In genomic region chr7:92400013-92400412, GRCh38 we compare ENCODE assay signal across 25 cellular contexts.
"Had no signal": no experiment of that assay in that cellular context is flagged by ENCODE, and none has a peak within 500 bp of the region (broad histone marks: within the 10 kb centered on the region; RNA-seq: fewer than 3 reads in every experiment).

No MANE protein-coding gene starts in this region.

- H3K27me3 ChIP-seq: esophagus squamous epithelium, heart right ventricle, spleen, tibial nerve, upper lobe of left lung had no signal

- H3K4me3 ChIP-seq: coronary artery, esophagus squamous epithelium, heart right ventricle, prostate gland, skin epidermis, spleen, thoracic aorta, tibial nerve, upper lobe of left lung had no signal

- FAIRE-seq: endometrium, urothelium cell line had no signal

- H3K27ac ChIP-seq: coronary artery, esophagus squamous epithelium, heart right ventricle, prostate gland, skin epidermis, spleen, thoracic aorta, tibial nerve, upper lobe of left lung had no signal

- H3K4me1 ChIP-seq: heart right ventricle, prostate gland, tibial nerve, upper lobe of left lung had no signal

- DNase-seq: dermis blood vessel endothelial cell; effector memory CD4-positive, alpha-beta T cell; erythroblast; esophagus squamous epithelium; foreskin melanocyte; glutamatergic neuron; heart right ventricle; hippocampal formation; islet precursor cell; kidney glomerular epithelial cell; mesenchymal stem cell; naive thymus-derived CD4-positive, alpha-beta T cell; nephron progenitor cell; right cardiac atrium; spleen; stimulated activated CD4-positive, alpha-beta T cell treated with anti-CD3 and anti-CD28 coated beads, Interleukin-4, amount 100 ng/mL, for 4 hours; upper lobe of left lung had no signal

- ATAC-seq: heart right ventricle; naive thymus-derived CD4-positive, alpha-beta T cell; right cardiac atrium; stimulated activated memory B cell treated with anti-CD40 and anti-IgM and Interleukin-4, amounts not matched to agents 10 μg/mL and 1 μg/mL and 100 μg/mL, for 72 hours had no signal

- H3K9me3 ChIP-seq: esophagus squamous epithelium, heart right ventricle, prostate gland, spleen, thoracic aorta, tibial nerve, upper lobe of left lung had no signal

- H3K36me3 ChIP-seq: prostate gland had no signal
